ENCODE assay signal across 10 cellular contexts in the genomic region with DNA sequence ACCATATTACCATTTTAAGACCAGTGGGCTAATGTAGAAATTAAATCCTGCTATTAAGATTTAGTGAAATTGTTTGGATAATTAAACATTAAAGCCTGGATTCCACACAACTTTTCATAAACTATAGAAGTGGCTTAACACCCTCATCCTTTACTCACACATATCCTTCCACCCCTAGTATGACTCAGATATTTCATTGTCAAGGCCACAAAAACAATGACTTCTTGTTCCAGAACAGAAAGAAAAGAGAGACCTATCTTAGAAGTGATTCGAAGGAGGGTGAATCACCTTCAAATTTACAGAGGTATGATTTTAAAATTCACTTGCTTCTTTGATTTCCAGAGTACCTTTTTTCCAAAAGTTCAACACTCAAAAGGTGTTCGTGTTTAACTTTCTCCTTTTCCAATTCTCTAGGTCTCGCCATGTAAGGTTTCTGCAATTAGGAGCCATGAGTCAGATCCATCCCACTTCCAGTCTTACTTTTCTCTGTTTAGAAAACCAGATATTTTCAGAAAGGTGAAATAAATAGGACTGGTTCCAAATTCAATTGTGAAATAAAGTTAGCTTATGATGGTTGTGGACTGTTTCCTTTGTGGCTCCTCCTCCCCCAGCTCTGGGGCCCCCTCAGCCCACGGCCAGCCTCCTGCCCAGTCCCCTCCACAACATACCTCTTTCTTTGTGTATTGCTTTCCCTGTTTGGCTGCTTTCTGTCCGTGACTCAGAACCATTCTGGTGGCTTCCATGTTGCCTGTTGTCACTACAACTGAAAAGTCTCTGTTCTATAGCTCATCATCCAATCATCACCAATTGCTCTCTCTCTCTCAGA. TPM values are rescaled to one million over a fixed set of nuclear protein-coding genes. Genes with fewer than 3 reads are reported as not detected.
DNase-seq lines count a peak whose midpoint lies in the region; ATAC-seq, FAIRE-seq and TF ChIP-seq lines count a peak whose summit lies in the region.
"Had no signal": no experiment of that assay in that cellular context is flagged by ENCODE, and none has a peak within 500 bp of the region (broad histone marks: within the 10 kb centered on the region; RNA-seq: fewer than 3 reads in every experiment).

No MANE protein-coding gene starts in this region.

- H3K36me3 ChIP-seq in bronchial epithelial cell (ENCODE audit: control insufficient read depth, insufficient read depth, low read length) (no peaks in the 10 kb centered on the region), MG63 (no peaks in the 10 kb centered on the region)

- intact Hi-C loops in left colon (cut with DNase I, micrococcal nuclease), result no loop called here

- H3K27me3 ChIP-seq in bronchial epithelial cell (ENCODE audit: control insufficient read depth, insufficient read depth, low read length) (no peaks in the 10 kb centered on the region), MG63 (no peaks in the 10 kb centered on the region)

- TF ChIP-seq POLR2A in H54 (IDR thresholded peaks at IDR 0.05; ENCODE audit: low read depth, low read length), result no peak

- ATAC-seq in left colon (no peak), GM19023 (IDR thresholded peaks at IDR 0.05; ENCODE audit: unreplicated experiment) (no peak)

- peak; percentile 10 for DNase-seq in H54 (ENCODE audit: insufficient read length, low spot score)
- peak; percentile 32 for DNase-seq in RCC 7860 (ENCODE audit: low spot score)
- peak; percentile 89 for DNase-seq in bronchial epithelial cell (ENCODE audit: low read depth)
- peak; percentile 48 for DNase-seq in pulmonary artery endothelial cell (ENCODE audit: low read depth, low spot score)
- no peak for DNase-seq in left colon
- DNase-seq in GM19240 (ENCODE audit: insufficient read length, low spot score), result no peak
- DNase-seq in MG63, result no peak
- DNase-seq: activated B cell treated with CpG ODN at 0.5 μM for 24 hours, GOT3 had no signal

- no peak overlapping the region for H3K4me3 ChIP-seq in bronchial epithelial cell (ENCODE audit: low read depth, low read length)
- no peak overlapping the region for H3K4me3 ChIP-seq in MG63

- peak; percentile 11 for FAIRE-seq in H54 (lab: Jason Lieb, UNC)
- FAIRE-seq in RCC 7860 (lab: Jason Lieb, UNC), result no peak
- no peak for FAIRE-seq in bronchial epithelial cell (lab: Jason Lieb, UNC)

- no peaks in the 10 kb centered on the region for H3K9me3 ChIP-seq in MG63

- no peak for TF ChIP-seq CTCF in bronchial epithelial cell (IDR thresholded peaks at IDR 0.05; ENCODE audit: insufficient read depth, low read length, severe bottlenecking)

RNA-seq across cellular contexts. Expression of a gene that starts 24.6 kb away (rescaled TPM):
- total RNA-seq in bronchial epithelial cell (0.79 TPM in 1 of 2 replicates, not detected in the other), pulmonary artery endothelial cell (56.4 and 196 TPM in 2 replicates), left colon (100 to 1,000 TPM in 1 of 2 donors, 10 to 100 TPM in 1; 77.0 to 248 TPM)
- 0.69 and 0.72 TPM in 2 replicates for total RNA-seq in MG63 (2014; rRNA removed; shearing (Covaris generic); ENCODE audit: low replicate concordance)
- total RNA-seq: activated B cell treated with CpG ODN at 0.5 μM for 24 hours had no signal

RNA-seq across cellular contexts. Expression of a gene that starts 28.0 kb away (rescaled TPM):
- not detected in 2 replicates for total RNA-seq in bronchial epithelial cell
- total RNA-seq in pulmonary artery endothelial cell, result 0.14 and 0.33 TPM in 2 replicates
- total RNA-seq in left colon, result 1 to 10 TPM; 1.0 to 3.3 TPM
- not detected in 2 replicates for total RNA-seq in MG63 (2014; rRNA removed; shearing (Covaris generic); ENCODE audit: low replicate concordance)

RNA-seq across cellular contexts. Expression of a gene that starts 51.1 kb away (rescaled TPM):
- total RNA-seq in bronchial epithelial cell (0.53 and 1.2 TPM in 2 replicates), pulmonary artery endothelial cell (231 and 318 TPM in 2 replicates), left colon (10 to 100 TPM; 23.5 to 38.5 TPM)
- total RNA-seq in MG63 (2014; rRNA removed; shearing (Covaris generic); ENCODE audit: low replicate concordance), result 4.3 and 9.8 TPM in 2 replicates

Comparison
In these comparisons a context has a peak if more than half of its experiments do, and no peak if none do; other contexts are left out.
1. DNase-seq: peak in H54 (single experiment), RCC 7860 (single experiment), bronchial epithelial cell (single experiment) and pulmonary artery endothelial cell (single experiment); none in left colon (0 of 2), GM19240 (single experiment) and MG63 (single experiment).
2. RNA of a gene that starts 24.6 kb away (total RNA-seq): 77.0 to 248 TPM in left colon and 56.4 to 196 TPM in pulmonary artery endothelial cell; 0.79 TPM in bronchial epithelial cell and 0.69 to 0.72 TPM in MG63; every median in the first group is over 10 times any median in the second.